ENCODE assay signal across 17 cellular contexts in genomic region chr7:94216944-94217461, GRCh38.
A peak's percentile ranks its signal among the peaks of the same experiment; 100 is the strongest.
DNase-seq lines count a peak whose midpoint lies in the region; ATAC-seq and TF ChIP-seq lines count a peak whose summit lies in the region.
"Had no signal": no experiment of that assay in that cellular context is flagged by ENCODE, and none has a peak within 500 bp of the region (broad histone marks: within the 10 kb centered on the region; RNA-seq: fewer than 3 reads in every experiment).

No MANE protein-coding gene starts in this region.

- H3K79me1 ChIP-seq in IMR-90 (ENCODE audit: low read depth in 1 of 2, low read length in 2 of 2) = no peaks in the 10 kb centered on the region

- H3K4me3 ChIP-seq in ACC112 (ENCODE audit: low read depth, low read length) = no peak overlapping the region
- H3K4me3 ChIP-seq in IMR-90 (ENCODE audit: insufficient read depth, low read depth, low read length) = no peak overlapping the region
- H3K4me3 ChIP-seq in cardiac fibroblast (replicated peaks in 1 of 2; ENCODE audit: low read depth in 2 of 2, low read length in 2 of 2) = no peak overlapping the region
- H3K4me3 ChIP-seq: BLaER1 had no signal

- no peaks in the 10 kb centered on the region for H3K9me3 ChIP-seq in IMR-90 (ENCODE audit: control insufficient read depth, insufficient read depth, low read length)
- H3K9me3 ChIP-seq: BLaER1, SK-N-SH had no signal

- H3K27me3 ChIP-seq in ACC112 (ENCODE audit: insufficient read depth, low read length) (no peaks in the 10 kb centered on the region), IMR-90 (ENCODE audit: control insufficient read depth, insufficient read depth, low read length) (no peaks in the 10 kb centered on the region)
- H3K27me3 ChIP-seq: BLaER1 had no signal

- H3K36me3 ChIP-seq in ACC112 (ENCODE audit: insufficient read depth, low read length) (no peaks in the 10 kb centered on the region), IMR-90 (ENCODE audit: control insufficient read depth, insufficient read depth, low read length) (no peaks in the 10 kb centered on the region)
- H3K36me3 ChIP-seq: BLaER1 had no signal

- no peak for TF ChIP-seq CTCF in IMR-90 (conservative IDR thresholded peaks at IDR 0.05; ENCODE audit: low read depth, low read length)
- no peak for TF ChIP-seq CTCF in cardiac fibroblast (IDR thresholded peaks at IDR 0.05; ENCODE audit: low read depth, low read length)

- H3K27ac ChIP-seq in ACC112 (ENCODE audit: low read depth, low read length) (peak overlapping the region; percentile 24; the same call in 1 of the 2 replicates), IMR-90 (ENCODE audit: insufficient read depth, low read length) (no peak overlapping the region)
- H3K27ac ChIP-seq: BLaER1 had no signal

- H3K4ac ChIP-seq in IMR-90 (ENCODE audit: low read depth, low read length) = no peak overlapping the region

- no peak overlapping the region for H3K56ac ChIP-seq in IMR-90 (ENCODE audit: extremely low read depth, insufficient read depth, low read length)

- H3K4me1 Mint-ChIP-seq in activated CD4-positive, alpha-beta memory T cell treated with anti-CD3 and anti-CD28 coated beads, Interleukin-2, amount 10 ng/mL, durations not matched to agents 7 days and 5 days = no peaks in the 10 kb centered on the region
- H3K4me1 Mint-ChIP-seq in natural killer cell treated with Interleukin-12 subunit alpha and Interleukin-12 subunit beta and Interleukin-15 and Interleukin-18, amount 100 ng/mL, for 72 hours (ENCODE audit: low read depth in 2 of 2) = no peaks in the 10 kb centered on the region
- H3K4me1 Mint-ChIP-seq: CD8-positive, alpha-beta memory T cell had no signal

- H3K18ac ChIP-seq in IMR-90 (ENCODE audit: low read depth, low read length) = peak overlapping the region; percentile 50; the same call in 1 of the 2 replicates

- H2AK9ac ChIP-seq in IMR-90 (replicated peaks; ENCODE audit: low read depth, low read length, poor library complexity) = no peak overlapping the region

- no peaks in the 10 kb centered on the region for H3K79me2 ChIP-seq in ACC112 (ENCODE audit: control insufficient read depth, insufficient read depth, low read length, unreplicated experiment)

- intact Hi-C loops in IMR-90 (cut with micrococcal nuclease) = no loop called here

- no peak for TF ChIP-seq POLR2A in IMR-90 (IDR thresholded peaks at IDR 0.05; ENCODE audit: low read depth, low read length)

- H2AFZ ChIP-seq in ACC112 (ENCODE audit: low read length, unreplicated experiment) (peak overlapping the region; percentile 34), IMR-90 (replicated peaks; ENCODE audit: low read length, poor library complexity) (no peak overlapping the region)

- no peak overlapping the region for H2AK5ac ChIP-seq in IMR-90 (ENCODE audit: low read depth, low read length)

- CTCF ChIA-PET in IMR-90 (lab: Yijun Ruan, JAX) = interaction anchor here (0.6 kb wide), 1 partner anchor 31 kb away, joined by 3 read pairs; no protein-coding TSS in a partner anchor
- CTCF ChIA-PET in activated CD4-positive, alpha-beta memory T cell treated with anti-CD3 and anti-CD28 coated beads, Interleukin-2, amount 10 ng/mL, durations not matched to agents 7 days and 5 days (lab: Charles Lee) = no interaction called here

- H3K4me1 ChIP-seq in ACC112 (ENCODE audit: control insufficient read depth, insufficient read depth, low read length, unreplicated experiment) = peaks cover 8% of the 10 kb centered on the region
- no peaks in the 10 kb centered on the region; the same call in 1 of the 2 replicates for H3K4me1 ChIP-seq in IMR-90 (ENCODE audit: control insufficient read depth, insufficient read depth, low read length)
- H3K4me1 ChIP-seq: BLaER1 had no signal

- H3K27me3 Mint-ChIP-seq in activated CD4-positive, alpha-beta memory T cell treated with anti-CD3 and anti-CD28 coated beads, Interleukin-2, amount 10 ng/mL, durations not matched to agents 7 days and 5 days = no peaks in the 10 kb centered on the region
- no peaks in the 10 kb centered on the region for H3K27me3 Mint-ChIP-seq in natural killer cell treated with Interleukin-12 subunit alpha and Interleukin-12 subunit beta and Interleukin-15 and Interleukin-18, amount 100 ng/mL, for 72 hours

- H3K4me3 Mint-ChIP-seq in activated CD4-positive, alpha-beta memory T cell treated with anti-CD3 and anti-CD28 coated beads, Interleukin-2, amount 10 ng/mL, durations not matched to agents 7 days and 5 days = no peak overlapping the region
- no peak overlapping the region for H3K4me3 Mint-ChIP-seq in natural killer cell treated with Interleukin-12 subunit alpha and Interleukin-12 subunit beta and Interleukin-15 and Interleukin-18, amount 100 ng/mL, for 72 hours
- H3K4me3 Mint-ChIP-seq: CD8-positive, alpha-beta memory T cell had no signal

- H4K5ac ChIP-seq in IMR-90 (ENCODE audit: low read depth, low read length) = no peak overlapping the region; the same call in 1 of the 2 replicates

- no peak overlapping the region for H4K8ac ChIP-seq in IMR-90 (ENCODE audit: low read depth in 2 of 2, low read length in 2 of 2)

- TF ChIP-seq RAD21 in IMR-90 (IDR thresholded peaks at IDR 0.05; ENCODE audit: low read length) = no peak

- in situ Hi-C loops in IMR-90 (cut with MboI; ENCODE audit: low sequenced_read_pairs) = loop anchor here (25.0 kb wide), 1 partner anchor 980 kb away; the partner anchor contains the start of genes HEPACAM2 and VPS50

- no peak overlapping the region for H4K91ac ChIP-seq in IMR-90 (ENCODE audit: insufficient read depth, low read depth, low read length)

- H3K27ac Mint-ChIP-seq in activated CD4-positive, alpha-beta memory T cell treated with anti-CD3 and anti-CD28 coated beads, Interleukin-2, amount 10 ng/mL, durations not matched to agents 7 days and 5 days = no peak overlapping the region
- H3K27ac Mint-ChIP-seq in natural killer cell treated with Interleukin-12 subunit alpha and Interleukin-12 subunit beta and Interleukin-15 and Interleukin-18, amount 100 ng/mL, for 72 hours = no peak overlapping the region
- H3K27ac Mint-ChIP-seq: CD8-positive, alpha-beta memory T cell had no signal

- no TSS peak for BruUV-seq in IMR-90 (replicated peaks; lab: Mats Ljungman, UMichigan)

- WGBS in IMR-90 (ENCODE audit: extremely low coverage in 2 of 2, insufficient read length in 1 of 2), 2 experiments = no CpG with 5 or more reads among the region's 3 CpGs

- dilution Hi-C loops in IMR-90 (cut with HindIII; ENCODE audit: low sequenced_read_pairs, unreplicated experiment) = no loop called here

- ATAC-seq in IMR-90 (ENCODE audit: low read depth) = peak; percentile 14; the same call in 1 of the 2 replicates
- ATAC-seq in HG03565 (IDR thresholded peaks at IDR 0.05; ENCODE audit: unreplicated experiment) = no peak
- no peak for ATAC-seq in natural killer cell treated with Interleukin-12 subunit alpha and Interleukin-12 subunit beta and Interleukin-15 and Interleukin-18, amount 100 ng/mL, for 72 hours

- peak; percentile 31 for DNase-seq in IMR-90
- peak; percentile 67 to 94 for DNase-seq in cardiac fibroblast (ENCODE audit: low read depth in 2 of 2)
- peak; percentile 77 for DNase-seq in iris pigment epithelial cell (ENCODE audit: low read depth)
- DNase-seq in SHP77 (lab: John Stamatoyannopoulos, UW) = no peak
- no peak for DNase-seq in activated CD4-positive, alpha-beta memory T cell treated with anti-CD3 and anti-CD28 coated beads, Interleukin-2, amount 10 ng/mL, durations not matched to agents 7 days and 5 days
- no peak for DNase-seq in natural killer cell treated with Interleukin-12 subunit alpha and Interleukin-12 subunit beta and Interleukin-15 and Interleukin-18, amount 100 ng/mL, for 72 hours (ENCODE audit: low spot score)
- DNase-seq: CD8-positive, alpha-beta memory T cell; MM.1S; NCI-H1105; NCI-H1694 treated with DMSO at 0.1 percent for 48 hours; NCI-H2171; NCI-H524; NK-92 treated with Interleukin-12 subunit alpha and Interleukin-12 subunit beta, amount 100 ng/mL, for 24 hours; SK-N-SH had no signal

- H2BK15ac ChIP-seq in IMR-90 (ENCODE audit: low read depth, low read length) = no peak overlapping the region

- no peaks in the 10 kb centered on the region for H3K36me3 Mint-ChIP-seq in activated CD4-positive, alpha-beta memory T cell treated with anti-CD3 and anti-CD28 coated beads, Interleukin-2, amount 10 ng/mL, durations not matched to agents 7 days and 5 days (ENCODE audit: low read depth)
- H3K36me3 Mint-ChIP-seq in natural killer cell treated with Interleukin-12 subunit alpha and Interleukin-12 subunit beta and Interleukin-15 and Interleukin-18, amount 100 ng/mL, for 72 hours = no peaks in the 10 kb centered on the region
- H3K36me3 Mint-ChIP-seq: CD8-positive, alpha-beta memory T cell had no signal

- no peak overlapping the region for H2BK5ac ChIP-seq in IMR-90 (ENCODE audit: low read depth, low read length, poor library complexity, severe bottlenecking)

- H3K23ac ChIP-seq in IMR-90 (ENCODE audit: low read depth, low read length) = no peak overlapping the region

- H2BK120ac ChIP-seq in IMR-90 (ENCODE audit: low read depth, low read length) = no peak overlapping the region

- no peaks in the 10 kb centered on the region for H3K9me1 ChIP-seq in IMR-90 (ENCODE audit: insufficient read depth, low read length)

- no peaks in the 10 kb centered on the region for H4K20me1 ChIP-seq in IMR-90 (ENCODE audit: insufficient read depth, low read length)
- H4K20me1 ChIP-seq: BLaER1 had no signal

- 0 out of 2 replicates have a peak overlapping the region, but pooled peaks have one; percentile 5 for H3K14ac ChIP-seq in IMR-90 (replicated peaks; ENCODE audit: low read depth, low read length)

- no peak overlapping the region for H2BK20ac ChIP-seq in IMR-90 (ENCODE audit: low read depth, low read length)

- POLR2A ChIA-PET in IMR-90 (lab: Charles Lee; ENCODE audit: unreplicated experiment) = no interaction called here
- POLR2A ChIA-PET in activated CD4-positive, alpha-beta memory T cell treated with anti-CD3 and anti-CD28 coated beads, Interleukin-2, amount 10 ng/mL, durations not matched to agents 7 days and 5 days (lab: Charles Lee) = no interaction called here

- peak overlapping the region; percentile 10; the same call in 1 of the 2 replicates for H3K4me2 ChIP-seq in IMR-90 (ENCODE audit: low read depth, low read length)
- H3K4me2 ChIP-seq: BLaER1, SK-N-SH had no signal

- H3K9ac ChIP-seq in IMR-90 (ENCODE audit: low read depth, low read length) = no peak overlapping the region
- H3K9ac ChIP-seq: BLaER1, SK-N-SH had no signal

- H3K9me3 Mint-ChIP-seq in activated CD4-positive, alpha-beta memory T cell treated with anti-CD3 and anti-CD28 coated beads, Interleukin-2, amount 10 ng/mL, durations not matched to agents 7 days and 5 days = no peaks in the 10 kb centered on the region
- H3K9me3 Mint-ChIP-seq in natural killer cell treated with Interleukin-12 subunit alpha and Interleukin-12 subunit beta and Interleukin-15 and Interleukin-18, amount 100 ng/mL, for 72 hours = no peaks in the 10 kb centered on the region

TF ChIP-seq in IMR-90, 13 proteins besides CTCF, POLR2A, EP300 and RAD21 (continues in another document):
- TF ChIP-seq FOS (IDR thresholded peaks at IDR 0.05; ENCODE audit: low read depth, low read length) (no peak), MAFK (IDR thresholded peaks at IDR 0.05; ENCODE audit: low read depth, low read length) (no peak), CEBPB (IDR thresholded peaks at IDR 0.05; ENCODE audit: low read depth, low read length) (no peak), SMC3 (IDR thresholded peaks at IDR 0.05; ENCODE audit: low read depth, low read length) (no peak), BHLHE40 (IDR thresholded peaks at IDR 0.05; ENCODE audit: low read depth, low read length) (no peak)

Comparison
In these comparisons a context has a peak if more than half of its experiments do, and no peak if none do; other contexts are left out.
1. DNase-seq: peak in IMR-90 (single experiment), cardiac fibroblast (2 of 2) and iris pigment epithelial cell (single experiment); none in SHP77 (0 of 2), activated CD4-positive, alpha-beta memory T cell treated with anti-CD3 and anti-CD28 coated beads, Interleukin-2, amount 10 ng/mL, durations not matched to agents 7 days and 5 days (single experiment) and natural killer cell treated with Interleukin-12 subunit alpha and Interleukin-12 subunit beta and Interleukin-15 and Interleukin-18, amount 100 ng/mL, for 72 hours (single experiment).